ENCODE assay signal across 1 cellular context in genomic region chr2:43098539-43098938, GRCh38.
TF ChIP-seq lines count a peak whose summit lies in the region.

No MANE protein-coding gene starts in this region.

TF ChIP-seq in HepG2, 621 proteins besides CTCF, POLR2A, EP300 and RAD21 (continued from another document and continues in another):
- TF ChIP-seq ZBTB25 (CRISPR knock-in tag; IDR thresholded peaks at IDR 0.05) (no peak), TFE3 (CRISPR knock-in tag; IDR thresholded peaks at IDR 0.05) (no peak), SNAPC4 (CRISPR knock-in tag; IDR thresholded peaks at IDR 0.05) (no peak), ZNF24 (IDR thresholded peaks at IDR 0.05) (no peak), KLF15 (CRISPR knock-in tag; IDR thresholded peaks at IDR 0.05; ENCODE audit: borderline replicate concordance) (no peak), SOX6 (IDR thresholded peaks at IDR 0.05) (no peak), SOX6 (CRISPR knock-in tag; IDR thresholded peaks at IDR 0.05) (peak; percentile 21; the same call in 1 of the 2 replicates), MTERF4 (CRISPR knock-in tag; IDR thresholded peaks at IDR 0.05) (no peak), MAX (IDR thresholded peaks at IDR 0.05) (peak; percentile 46), ZNF782 (CRISPR knock-in tag; IDR thresholded peaks at IDR 0.05; ENCODE audit: borderline replicate concordance) (no peak), ZNF687 (CRISPR knock-in tag; IDR thresholded peaks at IDR 0.05) (0 out of 2 replicates have a peak, but pooled peaks have one; percentile 19), SOX5 (CRISPR knock-in tag; IDR thresholded peaks at IDR 0.05; ENCODE audit: borderline replicate concordance) (peak; percentile 74; the same call in 1 of the 2 replicates), ATAD3A (CRISPR knock-in tag; IDR thresholded peaks at IDR 0.05) (no peak), MTF2 (CRISPR knock-in tag; IDR thresholded peaks at IDR 0.05; ENCODE audit: borderline replicate concordance) (no peak), ATF2 (CRISPR knock-in tag; IDR thresholded peaks at IDR 0.05) (no peak), KLF11 (CRISPR knock-in tag; IDR thresholded peaks at IDR 0.05) (no peak), ZNF446 (CRISPR knock-in tag; IDR thresholded peaks at IDR 0.05) (no peak), ZNF614 (CRISPR knock-in tag; IDR thresholded peaks at IDR 0.05; ENCODE audit: borderline replicate concordance) (no peak), ATF4 (CRISPR knock-in tag; IDR thresholded peaks at IDR 0.05) (no peak), ZNF326 (CRISPR knock-in tag; IDR thresholded peaks at IDR 0.05; ENCODE audit: borderline replicate concordance) (no peak), AKAP8 (CRISPR knock-in tag; IDR thresholded peaks at IDR 0.05) (no peak), ZNF549 (CRISPR knock-in tag; IDR thresholded peaks at IDR 0.05) (no peak), LBX2 (CRISPR knock-in tag; IDR thresholded peaks at IDR 0.05; ENCODE audit: borderline replicate concordance) (no peak), MAFF (IDR thresholded peaks at IDR 0.05; ENCODE audit: low read depth, low read length) (no peak), ATM (IDR thresholded peaks at IDR 0.05; ENCODE audit: borderline replicate concordance) (no peak), IRF1 (CRISPR knock-in tag; IDR thresholded peaks at IDR 0.05; ENCODE audit: low read depth) (no peak), ZNF772 (CRISPR knock-in tag; IDR thresholded peaks at IDR 0.05) (no peak), ZBTB39 (CRISPR knock-in tag; IDR thresholded peaks at IDR 0.05) (no peak), UBTF (CRISPR knock-in tag; IDR thresholded peaks at IDR 0.05) (no peak), SMARCE1 (IDR thresholded peaks at IDR 0.05; ENCODE audit: borderline replicate concordance) (no peak), GABPB1 (CRISPR knock-in tag; IDR thresholded peaks at IDR 0.05) (no peak), HOXA3 (CRISPR knock-in tag; IDR thresholded peaks at IDR 0.05) (0 out of 2 replicates have a peak, but pooled peaks have one; percentile 30), IKZF5 (CRISPR knock-in tag; IDR thresholded peaks at IDR 0.05) (no peak)
